In the genomic region with DNA sequence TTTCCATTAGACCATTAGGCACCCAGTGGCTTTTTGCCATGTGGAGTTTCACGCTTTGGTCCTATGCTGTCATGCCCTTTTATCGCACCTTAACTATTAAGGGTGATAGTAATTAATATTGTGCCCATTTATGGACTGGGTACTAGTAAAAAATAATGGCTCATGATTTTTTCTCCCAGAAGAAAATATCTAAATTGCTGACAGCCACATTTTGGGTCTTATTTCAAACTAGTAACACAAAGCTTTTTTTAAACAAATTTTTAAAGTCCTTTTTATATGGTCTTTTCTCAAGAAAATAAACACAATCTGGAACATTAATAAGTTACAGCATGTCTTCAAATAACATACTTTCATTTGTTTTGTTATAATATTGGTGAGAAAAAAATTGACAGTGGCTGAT, we compare ENCODE assay signal across 11 cellular contexts.
"Had no signal": no experiment of that assay in that cellular context is flagged by ENCODE, and none has a peak within 500 bp of the region (broad histone marks: within the 10 kb centered on the region; RNA-seq: fewer than 3 reads in every experiment).

No MANE protein-coding gene starts in this region.

- H2AFZ ChIP-seq: GM23248, GM23338 had no signal

- H3K27ac ChIP-seq: GM23248 had no signal

- H3K4me1 ChIP-seq: HAP-1 had no signal

- H3K4me2 ChIP-seq: GM23338 had no signal

- DNase-seq: GM23248, GOT3, H7, H9, HCEC 1CT, HFFc6 had no signal

- H3K9ac ChIP-seq: GM23248 had no signal

- H3K9me3 ChIP-seq: HAP-1 had no signal

- H3K4me3 ChIP-seq: GM23248, GM23338, HAP-1 had no signal

- ATAC-seq: GM23338, HCT116 had no signal

- FAIRE-seq: H1, H54 had no signal

- H3K36me3 ChIP-seq: HAP-1 had no signal
